In the genomic region with DNA sequence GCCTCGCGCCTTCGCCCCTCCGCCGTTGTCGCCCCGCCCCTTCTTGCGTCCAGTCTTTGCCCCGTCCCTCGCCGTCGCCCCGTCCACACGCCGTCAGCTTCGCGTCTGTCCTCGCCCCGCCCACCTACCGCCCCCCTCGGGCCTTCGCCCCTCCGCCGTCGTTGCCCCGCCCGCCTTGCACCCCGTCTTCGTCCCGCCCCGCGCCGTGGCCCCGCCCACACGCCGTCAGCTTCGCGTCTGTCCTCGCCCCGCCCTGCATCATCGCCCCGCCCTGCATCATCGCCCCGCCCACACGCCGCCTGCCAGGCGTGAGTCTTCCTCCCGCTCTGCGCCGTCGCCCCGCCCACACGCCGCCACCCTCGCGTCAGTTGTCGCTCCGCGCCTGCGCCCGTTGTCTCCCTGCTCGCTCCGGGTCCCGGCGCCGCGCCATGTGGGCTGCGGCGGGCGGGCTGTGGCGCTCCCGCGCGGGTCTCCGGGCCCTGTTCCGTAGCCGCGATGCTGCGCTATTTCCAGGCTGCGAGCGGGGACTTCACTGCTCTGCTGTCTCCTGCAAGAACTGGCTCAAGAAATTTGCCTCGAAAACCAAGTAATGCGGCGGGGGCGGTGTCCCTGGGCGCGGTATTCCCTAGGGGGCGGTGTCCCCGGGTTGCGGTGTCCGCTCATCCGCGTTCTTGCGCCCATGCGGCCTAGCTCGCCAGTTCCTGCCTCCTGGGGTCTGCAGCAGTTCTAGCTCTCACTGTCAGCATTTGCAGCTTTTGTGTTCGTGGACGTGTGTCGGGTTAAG, we compare ENCODE assay signal across 1 cellular context.
TF ChIP-seq lines count a peak whose summit lies in the region.

Gene RBFA, plus strand, starts transcription at position 367 of the 784 bp plus-strand sequence. Its CDS starts 62 bp downstream, at position 429.

TF ChIP-seq in WTC11, 78 proteins besides CTCF, POLR2A, EP300 and RAD21 (continued from another document and continues in another):
- TF ChIP-seq, protein P1, sequence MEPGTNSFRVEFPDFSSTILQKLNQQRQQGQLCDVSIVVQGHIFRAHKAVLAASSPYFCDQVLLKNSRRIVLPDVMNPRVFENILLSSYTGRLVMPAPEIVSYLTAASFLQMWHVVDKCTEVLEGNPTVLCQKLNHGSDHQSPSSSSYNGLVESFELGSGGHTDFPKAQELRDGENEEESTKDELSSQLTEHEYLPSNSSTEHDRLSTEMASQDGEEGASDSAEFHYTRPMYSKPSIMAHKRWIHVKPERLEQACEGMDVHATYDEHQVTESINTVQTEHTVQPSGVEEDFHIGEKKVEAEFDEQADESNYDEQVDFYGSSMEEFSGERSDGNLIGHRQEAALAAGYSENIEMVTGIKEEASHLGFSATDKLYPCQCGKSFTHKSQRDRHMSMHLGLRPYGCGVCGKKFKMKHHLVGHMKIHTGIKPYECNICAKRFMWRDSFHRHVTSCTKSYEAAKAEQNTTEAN (CRISPR knock-in tag; IDR thresholded peaks at IDR 0.05): no peak
- TF ChIP-seq ERG (CRISPR knock-in tag; IDR thresholded peaks at IDR 0.05) (no peak), STAT6 (CRISPR knock-in tag; conservative IDR thresholded peaks at IDR 0.05; ENCODE audit: low read depth) (no peak), ZNF532 (CRISPR knock-in tag; IDR thresholded peaks at IDR 0.05; ENCODE audit: borderline replicate concordance) (no peak), ZNF219 (CRISPR knock-in tag; IDR thresholded peaks at IDR 0.05; ENCODE audit: borderline replicate concordance) (no peak), ZNF232 (CRISPR knock-in tag; IDR thresholded peaks at IDR 0.05) (no peak), FOXK1 (CRISPR knock-in tag; IDR thresholded peaks at IDR 0.05) (peak; percentile 60; the same call in 1 of the 2 replicates), JAZF1 (CRISPR knock-in tag; IDR thresholded peaks at IDR 0.05) (no peak), MYBL2 (CRISPR knock-in tag; IDR thresholded peaks at IDR 0.05) (peak; percentile 57; the same call in 1 of the 2 replicates), NFYB (CRISPR knock-in tag; conservative IDR thresholded peaks at IDR 0.05; ENCODE audit: low read depth) (no peak), SMAD4 (CRISPR knock-in tag; IDR thresholded peaks at IDR 0.05) (no peak), PREB (CRISPR knock-in tag; IDR thresholded peaks at IDR 0.05; ENCODE audit: borderline replicate concordance) (no peak), CDX4 (CRISPR knock-in tag; IDR thresholded peaks at IDR 0.05; ENCODE audit: borderline replicate concordance) (no peak), CREM (CRISPR knock-in tag; IDR thresholded peaks at IDR 0.05) (no peak), ZNF121 (CRISPR knock-in tag; IDR thresholded peaks at IDR 0.05) (no peak), AFF4 (CRISPR knock-in tag; IDR thresholded peaks at IDR 0.05; ENCODE audit: borderline replicate concordance) (peak; percentile 62; the same call in 1 of the 2 replicates), TCF7 (CRISPR knock-in tag; IDR thresholded peaks at IDR 0.05; ENCODE audit: low read depth) (no peak), KAT7 (CRISPR knock-in tag; IDR thresholded peaks at IDR 0.05; ENCODE audit: borderline replicate concordance) (no peak), E2F1 (CRISPR knock-in tag; IDR thresholded peaks at IDR 0.05) (no peak)
- TF ChIP-seq, protein P2, sequence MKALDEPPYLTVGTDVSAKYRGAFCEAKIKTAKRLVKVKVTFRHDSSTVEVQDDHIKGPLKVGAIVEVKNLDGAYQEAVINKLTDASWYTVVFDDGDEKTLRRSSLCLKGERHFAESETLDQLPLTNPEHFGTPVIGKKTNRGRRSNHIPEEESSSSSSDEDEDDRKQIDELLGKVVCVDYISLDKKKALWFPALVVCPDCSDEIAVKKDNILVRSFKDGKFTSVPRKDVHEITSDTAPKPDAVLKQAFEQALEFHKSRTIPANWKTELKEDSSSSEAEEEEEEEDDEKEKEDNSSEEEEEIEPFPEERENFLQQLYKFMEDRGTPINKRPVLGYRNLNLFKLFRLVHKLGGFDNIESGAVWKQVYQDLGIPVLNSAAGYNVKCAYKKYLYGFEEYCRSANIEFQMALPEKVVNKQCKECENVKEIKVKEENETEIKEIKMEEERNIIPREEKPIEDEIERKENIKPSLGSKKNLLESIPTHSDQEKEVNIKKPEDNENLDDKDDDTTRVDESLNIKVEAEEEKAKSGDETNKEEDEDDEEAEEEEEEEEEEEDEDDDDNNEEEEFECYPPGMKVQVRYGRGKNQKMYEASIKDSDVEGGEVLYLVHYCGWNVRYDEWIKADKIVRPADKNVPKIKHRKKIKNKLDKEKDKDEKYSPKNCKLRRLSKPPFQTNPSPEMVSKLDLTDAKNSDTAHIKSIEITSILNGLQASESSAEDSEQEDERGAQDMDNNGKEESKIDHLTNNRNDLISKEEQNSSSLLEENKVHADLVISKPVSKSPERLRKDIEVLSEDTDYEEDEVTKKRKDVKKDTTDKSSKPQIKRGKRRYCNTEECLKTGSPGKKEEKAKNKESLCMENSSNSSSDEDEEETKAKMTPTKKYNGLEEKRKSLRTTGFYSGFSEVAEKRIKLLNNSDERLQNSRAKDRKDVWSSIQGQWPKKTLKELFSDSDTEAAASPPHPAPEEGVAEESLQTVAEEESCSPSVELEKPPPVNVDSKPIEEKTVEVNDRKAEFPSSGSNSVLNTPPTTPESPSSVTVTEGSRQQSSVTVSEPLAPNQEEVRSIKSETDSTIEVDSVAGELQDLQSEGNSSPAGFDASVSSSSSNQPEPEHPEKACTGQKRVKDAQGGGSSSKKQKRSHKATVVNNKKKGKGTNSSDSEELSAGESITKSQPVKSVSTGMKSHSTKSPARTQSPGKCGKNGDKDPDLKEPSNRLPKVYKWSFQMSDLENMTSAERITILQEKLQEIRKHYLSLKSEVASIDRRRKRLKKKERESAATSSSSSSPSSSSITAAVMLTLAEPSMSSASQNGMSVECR (CRISPR knock-in tag; IDR thresholded peaks at IDR 0.05; ENCODE audit: borderline replicate concordance): peak; percentile 88; the same call in 1 of the 2 replicates
